ENCODE assay signal across 8 cellular contexts in genomic region chr6:106444777-106445507, GRCh38.
A peak's percentile ranks its signal among the peaks of the same experiment; 100 is the strongest.
DNase-seq lines count a peak whose midpoint lies in the region; ATAC-seq and TF ChIP-seq lines count a peak whose summit lies in the region.

No MANE protein-coding gene starts in this region.

- no peak overlapping the region for H2AFZ ChIP-seq in PC-3 (ENCODE audit: low read length)

- no peaks in the 10 kb centered on the region for H3F3A ChIP-seq in PC-3 (ENCODE audit: low read length, unreplicated experiment)

- POLR2A ChIA-PET in PC-3 (lab: Charles Lee; ENCODE audit: unreplicated experiment): no interaction called here

- no peak overlapping the region for H3K4me3 ChIP-seq in PC-3 (ENCODE audit: low read length)
- H3K4me3 ChIP-seq in transverse colon: no peak overlapping the region

- in situ Hi-C loops in KBM-7 (cut with MboI; ENCODE audit: low pct_unique_long_range_greater_than_20kb, low sequenced_read_pairs): loop anchor here (10.0 to 25.0 kb wide), 2 partner anchors 120 to 542 kb away; no protein-coding TSS in a partner anchor
- in situ Hi-C loops in transverse colon (cut with MboI; ENCODE audit: low pct_ligation_motif_present in 1 of 4, low pct_unique_long_range_greater_than_20kb in 1 of 4, low sequenced_read_pairs in 3 of 4): loop anchor here (5.0 to 10.0 kb wide), 3 partner anchors 110 to 540 kb away; no protein-coding TSS in a partner anchor

- peak; percentile 71 for TF ChIP-seq CTCF in PC-3 (conservative IDR thresholded peaks at IDR 0.05; ENCODE audit: low read depth, low read length)
- TF ChIP-seq CTCF in transverse colon (IDR thresholded peaks at IDR 0.05): peak; percentile 66 to 88 (median 83)

- BruUV-seq in PC-3 (replicated peaks; lab: Mats Ljungman, UMichigan): no TSS peak

- H3K4me1 ChIP-seq in PC-3 (ENCODE audit: insufficient read depth, low read length) (peaks cover 32% of the 10 kb centered on the region), transverse colon (peaks cover 0 to 25% (median 1%) of the 10 kb centered on the region in 4 donors)

- no peak for TF ChIP-seq EP300 in transverse colon (IDR thresholded peaks at IDR 0.05; ENCODE audit: low read depth)

- H3K9ac ChIP-seq in PC-3 (ENCODE audit: low read length): no peak overlapping the region

- H3K9me2 ChIP-seq in PC-3 (replicated peaks; ENCODE audit: low read length): no peaks in the 10 kb centered on the region

- H3K36me3 ChIP-seq in PC-3 (ENCODE audit: low read depth, low read length): no peaks in the 10 kb centered on the region
- no peaks in the 10 kb centered on the region for H3K36me3 ChIP-seq in transverse colon

- peak; percentile 81 for DNase-seq in DMS153 treated with DMSO at 0.1 percent for 48 hours (lab: John Stamatoyannopoulos, UW; ENCODE audit: unreplicated experiment)
- peak; percentile 37 for DNase-seq in GM19238 (ENCODE audit: insufficient read length, low spot score)
- DNase-seq in KBM-7: peak; percentile 69
- peak; percentile 70 for DNase-seq in PC-3
- peak; percentile 17 for DNase-seq in cerebellum (ENCODE audit: low spot score)
- no peak for DNase-seq in left lobe of liver (ENCODE audit: low spot score)
- DNase-seq in transverse colon: no peak
- DNase-seq in stimulated activated naive CD4-positive, alpha-beta T cell treated with Interleukin-2 at 50 U/mL for 16 hours (lab: John Stamatoyannopoulos, UW): no peak

- CTCF ChIA-PET in PC-3 (lab: Charles Lee): interaction anchor here (0.6 kb wide), 1 partner anchor 105 kb away, joined by 3 read pairs; no protein-coding TSS in a partner anchor

- H4K20me1 ChIP-seq in PC-3 (ENCODE audit: low read length): no peaks in the 10 kb centered on the region

- ATAC-seq in PC-3 (no peak), left lobe of liver (peak; percentile 95)

- H3K27me3 ChIP-seq in PC-3 (ENCODE audit: low read length): no peaks in the 10 kb centered on the region
- H3K27me3 ChIP-seq in transverse colon: peaks cover 6% of the 10 kb centered on the region

- H3K27ac ChIP-seq in PC-3 (ENCODE audit: low read length) (no peak overlapping the region), transverse colon (no peak overlapping the region)

- intact Hi-C loops in PC-3 (cut with micrococcal nuclease) (loop anchor here (1.0 to 5.0 kb wide), 3 partner anchors 85 to 242 kb away; partner anchors contain the start of gene CRYBG1), transverse colon (cut with DNase I; ENCODE audit: low total_unique reads) (loop anchor here (5.0 kb wide), 1 partner anchor 117 kb away; no protein-coding TSS in a partner anchor)

- no peaks in the 10 kb centered on the region for H3K79me2 ChIP-seq in PC-3 (ENCODE audit: low read length)

- 19 to 42% methylated on average over 3 to 4 of the region's 4 CpGs for WGBS in transverse colon (ENCODE audit: low coverage in 1 of 2), 2 donors

- no peak for TF ChIP-seq POLR2A in transverse colon (IDR thresholded peaks at IDR 0.05)

- no peaks in the 10 kb centered on the region for H3K9me3 ChIP-seq in PC-3 (ENCODE audit: low read length)
- H3K9me3 ChIP-seq in transverse colon: no peaks in the 10 kb centered on the region

- no peak overlapping the region for H3K4me2 ChIP-seq in PC-3 (ENCODE audit: low read length)

Comparison
In these comparisons a context has a peak if more than half of its experiments do, and no peak if none do; other contexts are left out.
1. DNase-seq: peak in DMS153 treated with DMSO at 0.1 percent for 48 hours (single experiment), GM19238 (single experiment), KBM-7 (single experiment), PC-3 (single experiment) and cerebellum (single experiment); none in left lobe of liver (single experiment), transverse colon (single experiment) and stimulated activated naive CD4-positive, alpha-beta T cell treated with Interleukin-2 at 50 U/mL for 16 hours (single experiment).